ENCODE assay signal across 13 cellular contexts in the genomic region with DNA sequence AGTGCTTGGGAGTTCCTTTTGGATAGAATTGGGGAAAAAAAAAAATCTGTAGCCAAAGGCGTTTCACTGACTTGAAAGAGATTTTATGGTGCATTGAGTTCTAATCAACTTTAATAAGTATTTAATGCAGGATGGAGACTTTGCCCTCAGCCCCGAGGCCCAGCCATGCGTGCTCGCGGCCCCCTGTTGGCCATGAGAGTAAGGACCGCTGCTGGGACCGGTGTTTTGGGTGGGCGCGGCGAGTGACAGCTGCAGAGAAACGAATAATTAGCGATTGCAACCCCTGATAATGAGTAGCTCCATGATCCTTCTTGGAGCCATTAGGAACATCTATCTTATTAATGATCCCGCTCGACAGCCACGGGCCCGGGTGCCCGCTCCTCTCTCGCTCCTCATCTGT.
DNase-seq lines count a peak whose midpoint lies in the region; ATAC-seq and TF ChIP-seq lines count a peak whose summit lies in the region.
"Had no signal": no experiment of that assay in that cellular context is flagged by ENCODE, and none has a peak within 500 bp of the region (broad histone marks: within the 10 kb centered on the region; RNA-seq: fewer than 3 reads in every experiment).

No MANE protein-coding gene starts in this region.

- no peaks in the 10 kb centered on the region for H3K4me1 Mint-ChIP-seq in endothelial cell (ENCODE audit: unreplicated experiment)
- no peaks in the 10 kb centered on the region for H3K4me1 Mint-ChIP-seq in activated naive CD4-positive, alpha-beta T cell treated with anti-CD3 and anti-CD28 coated beads, Interleukin-2, amount 10 ng/mL, durations not matched to agents 7 days and 5 days

- no peak overlapping the region for H3K27ac Mint-ChIP-seq in endothelial cell (ENCODE audit: unreplicated experiment)
- no peak overlapping the region for H3K27ac Mint-ChIP-seq in activated naive CD4-positive, alpha-beta T cell treated with anti-CD3 and anti-CD28 coated beads, Interleukin-2, amount 10 ng/mL, durations not matched to agents 7 days and 5 days
- H3K27ac Mint-ChIP-seq: activated CD4-positive, alpha-beta memory T cell treated with anti-CD3 and anti-CD28 coated beads for 36 hours had no signal

- no peak for ATAC-seq in HG03457 (IDR thresholded peaks at IDR 0.05; ENCODE audit: unreplicated experiment)

- H3K9me3 ChIP-seq in DOHH2 (ENCODE audit: control insufficient read depth, insufficient read depth, low read length) (no peaks in the 10 kb centered on the region), Karpas-422 (ENCODE audit: low read length) (no peaks in the 10 kb centered on the region), neuronal stem cell (replicated peaks in 1 of 2; ENCODE audit: control insufficient read depth in 2 of 2, insufficient read depth in 1 of 2, low read depth in 1 of 2, low read length in 2 of 2) (peaks cover 2 to 6% of the 10 kb centered on the region in 2 donors)

- peak; percentile 54 for DNase-seq in Karpas-422
- peak; percentile 50 for DNase-seq in endothelial cell (ENCODE audit: low spot score)
- no peak for DNase-seq in neuronal stem cell (ENCODE audit: low spot score)
- no peak for DNase-seq in nucleus accumbens (lab: John Stamatoyannopoulos, UW)
- no peak for DNase-seq in activated naive CD4-positive, alpha-beta T cell treated with anti-CD3 and anti-CD28 coated beads, Interleukin-2, amount 10 ng/mL, durations not matched to agents 7 days and 5 days
- DNase-seq in Kasumi-1 (lab: John Stamatoyannopoulos, UW): no peak
- DNase-seq: activated CD4-positive, alpha-beta memory T cell treated with anti-CD3 and anti-CD28 coated beads for 36 hours; activated gamma-delta T cell; NCI-H2029; stimulated activated CD4-positive, alpha-beta T cell treated with anti-CD3 and anti-CD28 coated beads, Interleukin-12 subunit alpha, Interleukin-12 subunit beta, amount 100 ng/mL, for 4 hours had no signal

- peaks cover 2% of the 10 kb centered on the region for H3K27me3 Mint-ChIP-seq in endothelial cell (ENCODE audit: unreplicated experiment)
- H3K27me3 Mint-ChIP-seq in activated naive CD4-positive, alpha-beta T cell treated with anti-CD3 and anti-CD28 coated beads, Interleukin-2, amount 10 ng/mL, durations not matched to agents 7 days and 5 days: peaks cover 20% of the 10 kb centered on the region

- no peak overlapping the region for H2BK15ac ChIP-seq in neuronal stem cell (ENCODE audit: low read length)

- H2BK5ac ChIP-seq in neuronal stem cell (ENCODE audit: low read length): no peak overlapping the region

- no peaks in the 10 kb centered on the region for H3K36me3 Mint-ChIP-seq in endothelial cell (ENCODE audit: low read depth, unreplicated experiment)
- no peaks in the 10 kb centered on the region for H3K36me3 Mint-ChIP-seq in activated naive CD4-positive, alpha-beta T cell treated with anti-CD3 and anti-CD28 coated beads, Interleukin-2, amount 10 ng/mL, durations not matched to agents 7 days and 5 days
- H3K36me3 Mint-ChIP-seq: activated CD4-positive, alpha-beta memory T cell treated with anti-CD3 and anti-CD28 coated beads for 36 hours had no signal

- CTCF ChIA-PET in activated naive CD4-positive, alpha-beta T cell treated with anti-CD3 and anti-CD28 coated beads, Interleukin-2, amount 10 ng/mL, durations not matched to agents 7 days and 5 days (lab: Charles Lee): no interaction called here

- H4K20me1 ChIP-seq in DOHH2 (ENCODE audit: control insufficient read depth, insufficient read depth, low read depth, low read length) (no peaks in the 10 kb centered on the region), Karpas-422 (ENCODE audit: insufficient read depth, low read depth, low read length) (no peaks in the 10 kb centered on the region)

- H2AFZ ChIP-seq in Karpas-422 (ENCODE audit: low read length) (no peak overlapping the region), neuronal stem cell (ENCODE audit: low read length) (no peak overlapping the region)

- H4K8ac ChIP-seq in neuronal stem cell (ENCODE audit: low read depth, low read length): no peak overlapping the region

- H3K79me2 ChIP-seq in DOHH2 (ENCODE audit: control insufficient read depth, low read length): no peaks in the 10 kb centered on the region
- H3K79me2 ChIP-seq in Karpas-422 (ENCODE audit: low read length): no peaks in the 10 kb centered on the region

- no peak overlapping the region for H3K4me3 ChIP-seq in DOHH2 (ENCODE audit: low read length)
- H3K4me3 ChIP-seq in Karpas-422 (ENCODE audit: low read length): no peak overlapping the region
- H3K4me3 ChIP-seq in neuronal stem cell (ENCODE audit: low read length in 2 of 2): no peak overlapping the region
- H3K4me3 ChIP-seq: tibial nerve had no signal

- no peak overlapping the region for H3K4me2 ChIP-seq in DOHH2 (ENCODE audit: low read length)
- H3K4me2 ChIP-seq in Karpas-422 (ENCODE audit: low read depth, low read length, poor library complexity, severe bottlenecking): no peak overlapping the region
- no peak overlapping the region for H3K4me2 ChIP-seq in neuronal stem cell (ENCODE audit: insufficient read depth, low read length, poor library complexity, severe bottlenecking)

- no peak overlapping the region for H2BK12ac ChIP-seq in neuronal stem cell (ENCODE audit: low read length)

- H3K27ac ChIP-seq in DOHH2 (ENCODE audit: low read depth, low read length) (no peak overlapping the region), Karpas-422 (ENCODE audit: low read length) (no peak overlapping the region), neuronal stem cell (replicated peaks; ENCODE audit: low read length) (no peak overlapping the region)
- H3K27ac ChIP-seq: tibial nerve had no signal

- H2AK5ac ChIP-seq in neuronal stem cell (ENCODE audit: low read depth, low read length): no peak overlapping the region

- no peaks in the 10 kb centered on the region for H3K9me2 ChIP-seq in DOHH2 (replicated peaks; ENCODE audit: control insufficient read depth, low read length)
- H3K9me2 ChIP-seq in Karpas-422 (replicated peaks; ENCODE audit: insufficient read depth, low read length): no peaks in the 10 kb centered on the region

- H3K4me1 ChIP-seq in DOHH2 (ENCODE audit: control insufficient read depth, low read length) (no peaks in the 10 kb centered on the region), Karpas-422 (ENCODE audit: low read length) (no peaks in the 10 kb centered on the region), neuronal stem cell (ENCODE audit: control insufficient read depth in 2 of 2, insufficient read depth in 1 of 2, low read depth in 1 of 2, low read length in 2 of 2) (peaks cover 12 to 13% of the 10 kb centered on the region in 2 donors)

- H3K4me3 Mint-ChIP-seq in endothelial cell (ENCODE audit: unreplicated experiment): no peak overlapping the region
- H3K4me3 Mint-ChIP-seq in activated naive CD4-positive, alpha-beta T cell treated with anti-CD3 and anti-CD28 coated beads, Interleukin-2, amount 10 ng/mL, durations not matched to agents 7 days and 5 days: no peak overlapping the region
- H3K4me3 Mint-ChIP-seq: activated CD4-positive, alpha-beta memory T cell treated with anti-CD3 and anti-CD28 coated beads for 36 hours had no signal

- H3K4ac ChIP-seq in neuronal stem cell (ENCODE audit: low read length): no peak overlapping the region

- no peak overlapping the region for H3K18ac ChIP-seq in neuronal stem cell (ENCODE audit: low read length)

- H3K9me3 Mint-ChIP-seq in endothelial cell (ENCODE audit: unreplicated experiment): no peaks in the 10 kb centered on the region
- no peaks in the 10 kb centered on the region for H3K9me3 Mint-ChIP-seq in activated naive CD4-positive, alpha-beta T cell treated with anti-CD3 and anti-CD28 coated beads, Interleukin-2, amount 10 ng/mL, durations not matched to agents 7 days and 5 days

- H3K14ac ChIP-seq in neuronal stem cell (ENCODE audit: low read length): no peak overlapping the region

- H3K23ac ChIP-seq in neuronal stem cell (ENCODE audit: low read depth, low read length, poor library complexity): peak overlapping the region; percentile 13

- no peaks in the 10 kb centered on the region for H3K36me3 ChIP-seq in DOHH2 (ENCODE audit: control insufficient read depth, low read length)
- H3K36me3 ChIP-seq in Karpas-422 (ENCODE audit: insufficient read depth, low read length): no peaks in the 10 kb centered on the region
- H3K36me3 ChIP-seq in neuronal stem cell (replicated peaks in 1 of 2; ENCODE audit: control insufficient read depth in 2 of 2, insufficient read depth in 2 of 2, low read length in 2 of 2): no peaks in the 10 kb centered on the region
- H3K36me3 ChIP-seq: tibial nerve had no signal

- WGBS in neuronal stem cell (ENCODE audit: extremely low coverage in 2 of 2, insufficient read length in 2 of 2, insufficient replicate concordance in 1 of 2), 2 donors: no CpG with 5 or more reads among the region's 18 CpGs

- no peaks in the 10 kb centered on the region for H3F3A ChIP-seq in DOHH2 (ENCODE audit: control insufficient read depth, insufficient read depth)

- peak; percentile 33 for TF ChIP-seq CTCF in DOHH2 (IDR thresholded peaks at IDR 0.05; ENCODE audit: low read depth, low read length, poor library complexity, severe bottlenecking)
- TF ChIP-seq CTCF in endothelial cell (IDR thresholded peaks at IDR 0.05; ENCODE audit: unreplicated experiment): peak; percentile 70

- H4K91ac ChIP-seq in neuronal stem cell (ENCODE audit: low read depth, low read length, poor library complexity): no peak overlapping the region

- H3K27me3 ChIP-seq in DOHH2 (ENCODE audit: control insufficient read depth, low read length): no peaks in the 10 kb centered on the region
- no peaks in the 10 kb centered on the region for H3K27me3 ChIP-seq in Karpas-422 (ENCODE audit: low read length)
- H3K27me3 ChIP-seq in neuronal stem cell (ENCODE audit: control insufficient read depth in 3 of 3, insufficient read depth in 3 of 3, low read depth in 1 of 3, low read length in 3 of 3): no peaks in the 10 kb centered on the region
- H3K27me3 ChIP-seq: tibial nerve had no signal

- H3K79me1 ChIP-seq in neuronal stem cell (ENCODE audit: low read depth, low read length): no peaks in the 10 kb centered on the region

- H2BK120ac ChIP-seq in neuronal stem cell (ENCODE audit: low read depth, low read length): no peak overlapping the region

- H3K9ac ChIP-seq in Karpas-422 (ENCODE audit: low read length) (no peak overlapping the region), neuronal stem cell (ENCODE audit: low read depth, low read length, poor library complexity) (no peak overlapping the region)

Comparison
In these comparisons a context has a peak if more than half of its experiments do, and no peak if none do; other contexts are left out.
1. DNase-seq: peak in Karpas-422 (single experiment) and endothelial cell (single experiment); none in neuronal stem cell (single experiment), nucleus accumbens (0 of 56), activated naive CD4-positive, alpha-beta T cell treated with anti-CD3 and anti-CD28 coated beads, Interleukin-2, amount 10 ng/mL, durations not matched to agents 7 days and 5 days (single experiment) and Kasumi-1 (0 of 2).